1 cellular context compared by ENCODE assay signal in the genomic region with DNA sequence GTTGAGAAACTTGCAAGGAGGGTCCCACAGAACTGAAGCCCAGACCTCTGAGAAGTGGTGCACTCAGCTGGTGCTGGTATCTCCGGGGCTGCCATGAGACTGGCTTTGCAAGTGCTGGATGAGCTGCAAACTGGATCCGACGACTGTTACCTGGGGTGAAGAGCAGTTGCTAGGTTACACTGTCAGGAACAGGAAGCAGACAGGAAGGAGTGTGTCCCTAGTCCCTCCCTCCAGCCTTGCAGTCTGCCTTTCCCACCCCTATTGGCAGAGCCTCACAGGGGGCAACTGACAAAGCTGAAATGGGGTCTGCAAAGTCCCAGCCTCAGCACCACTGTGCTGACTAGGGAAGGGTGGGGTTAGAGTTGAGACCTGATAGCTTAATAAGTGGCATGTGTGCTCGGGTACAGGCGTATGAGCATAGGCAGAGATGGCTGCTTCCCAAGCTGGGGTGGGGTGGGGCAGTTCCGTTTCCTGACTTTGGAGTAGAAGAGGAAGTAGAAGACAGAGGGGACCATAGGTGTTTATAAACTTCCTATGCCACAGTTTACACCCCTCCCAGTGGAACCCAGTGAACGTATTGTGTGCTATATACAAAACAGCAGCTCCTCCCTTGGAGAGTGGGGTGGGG.
TF ChIP-seq lines count a peak whose summit lies in the region.

No MANE protein-coding gene starts in this region.

TF ChIP-seq in GM23338, 12 proteins besides CTCF, POLR2A, EP300 and RAD21 (continued from another document):
- TF ChIP-seq, protein P1, sequence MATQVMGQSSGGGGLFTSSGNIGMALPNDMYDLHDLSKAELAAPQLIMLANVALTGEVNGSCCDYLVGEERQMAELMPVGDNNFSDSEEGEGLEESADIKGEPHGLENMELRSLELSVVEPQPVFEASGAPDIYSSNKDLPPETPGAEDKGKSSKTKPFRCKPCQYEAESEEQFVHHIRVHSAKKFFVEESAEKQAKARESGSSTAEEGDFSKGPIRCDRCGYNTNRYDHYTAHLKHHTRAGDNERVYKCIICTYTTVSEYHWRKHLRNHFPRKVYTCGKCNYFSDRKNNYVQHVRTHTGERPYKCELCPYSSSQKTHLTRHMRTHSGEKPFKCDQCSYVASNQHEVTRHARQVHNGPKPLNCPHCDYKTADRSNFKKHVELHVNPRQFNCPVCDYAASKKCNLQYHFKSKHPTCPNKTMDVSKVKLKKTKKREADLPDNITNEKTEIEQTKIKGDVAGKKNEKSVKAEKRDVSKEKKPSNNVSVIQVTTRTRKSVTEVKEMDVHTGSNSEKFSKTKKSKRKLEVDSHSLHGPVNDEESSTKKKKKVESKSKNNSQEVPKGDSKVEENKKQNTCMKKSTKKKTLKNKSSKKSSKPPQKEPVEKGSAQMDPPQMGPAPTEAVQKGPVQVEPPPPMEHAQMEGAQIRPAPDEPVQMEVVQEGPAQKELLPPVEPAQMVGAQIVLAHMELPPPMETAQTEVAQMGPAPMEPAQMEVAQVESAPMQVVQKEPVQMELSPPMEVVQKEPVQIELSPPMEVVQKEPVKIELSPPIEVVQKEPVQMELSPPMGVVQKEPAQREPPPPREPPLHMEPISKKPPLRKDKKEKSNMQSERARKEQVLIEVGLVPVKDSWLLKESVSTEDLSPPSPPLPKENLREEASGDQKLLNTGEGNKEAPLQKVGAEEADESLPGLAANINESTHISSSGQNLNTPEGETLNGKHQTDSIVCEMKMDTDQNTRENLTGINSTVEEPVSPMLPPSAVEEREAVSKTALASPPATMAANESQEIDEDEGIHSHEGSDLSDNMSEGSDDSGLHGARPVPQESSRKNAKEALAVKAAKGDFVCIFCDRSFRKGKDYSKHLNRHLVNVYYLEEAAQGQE (IDR thresholded peaks at IDR 0.05; ENCODE audit: unreplicated experiment) = no peak
- TF ChIP-seq ZNF331 (CRISPR knock-in tag; IDR thresholded peaks at IDR 0.05; ENCODE audit: low read depth) = no peak
- TF ChIP-seq POLR2AphosphoS5 (IDR thresholded peaks at IDR 0.05; ENCODE audit: low read depth) = no peak
- TF ChIP-seq STAT1 (IDR thresholded peaks at IDR 0.05; ENCODE audit: unreplicated experiment) = no peak
- TF ChIP-seq, protein P2, sequence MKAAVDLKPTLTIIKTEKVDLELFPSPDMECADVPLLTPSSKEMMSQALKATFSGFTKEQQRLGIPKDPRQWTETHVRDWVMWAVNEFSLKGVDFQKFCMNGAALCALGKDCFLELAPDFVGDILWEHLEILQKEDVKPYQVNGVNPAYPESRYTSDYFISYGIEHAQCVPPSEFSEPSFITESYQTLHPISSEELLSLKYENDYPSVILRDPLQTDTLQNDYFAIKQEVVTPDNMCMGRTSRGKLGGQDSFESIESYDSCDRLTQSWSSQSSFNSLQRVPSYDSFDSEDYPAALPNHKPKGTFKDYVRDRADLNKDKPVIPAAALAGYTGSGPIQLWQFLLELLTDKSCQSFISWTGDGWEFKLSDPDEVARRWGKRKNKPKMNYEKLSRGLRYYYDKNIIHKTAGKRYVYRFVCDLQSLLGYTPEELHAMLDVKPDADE (IDR thresholded peaks at IDR 0.05) = no peak
- TF ChIP-seq, protein P3, sequence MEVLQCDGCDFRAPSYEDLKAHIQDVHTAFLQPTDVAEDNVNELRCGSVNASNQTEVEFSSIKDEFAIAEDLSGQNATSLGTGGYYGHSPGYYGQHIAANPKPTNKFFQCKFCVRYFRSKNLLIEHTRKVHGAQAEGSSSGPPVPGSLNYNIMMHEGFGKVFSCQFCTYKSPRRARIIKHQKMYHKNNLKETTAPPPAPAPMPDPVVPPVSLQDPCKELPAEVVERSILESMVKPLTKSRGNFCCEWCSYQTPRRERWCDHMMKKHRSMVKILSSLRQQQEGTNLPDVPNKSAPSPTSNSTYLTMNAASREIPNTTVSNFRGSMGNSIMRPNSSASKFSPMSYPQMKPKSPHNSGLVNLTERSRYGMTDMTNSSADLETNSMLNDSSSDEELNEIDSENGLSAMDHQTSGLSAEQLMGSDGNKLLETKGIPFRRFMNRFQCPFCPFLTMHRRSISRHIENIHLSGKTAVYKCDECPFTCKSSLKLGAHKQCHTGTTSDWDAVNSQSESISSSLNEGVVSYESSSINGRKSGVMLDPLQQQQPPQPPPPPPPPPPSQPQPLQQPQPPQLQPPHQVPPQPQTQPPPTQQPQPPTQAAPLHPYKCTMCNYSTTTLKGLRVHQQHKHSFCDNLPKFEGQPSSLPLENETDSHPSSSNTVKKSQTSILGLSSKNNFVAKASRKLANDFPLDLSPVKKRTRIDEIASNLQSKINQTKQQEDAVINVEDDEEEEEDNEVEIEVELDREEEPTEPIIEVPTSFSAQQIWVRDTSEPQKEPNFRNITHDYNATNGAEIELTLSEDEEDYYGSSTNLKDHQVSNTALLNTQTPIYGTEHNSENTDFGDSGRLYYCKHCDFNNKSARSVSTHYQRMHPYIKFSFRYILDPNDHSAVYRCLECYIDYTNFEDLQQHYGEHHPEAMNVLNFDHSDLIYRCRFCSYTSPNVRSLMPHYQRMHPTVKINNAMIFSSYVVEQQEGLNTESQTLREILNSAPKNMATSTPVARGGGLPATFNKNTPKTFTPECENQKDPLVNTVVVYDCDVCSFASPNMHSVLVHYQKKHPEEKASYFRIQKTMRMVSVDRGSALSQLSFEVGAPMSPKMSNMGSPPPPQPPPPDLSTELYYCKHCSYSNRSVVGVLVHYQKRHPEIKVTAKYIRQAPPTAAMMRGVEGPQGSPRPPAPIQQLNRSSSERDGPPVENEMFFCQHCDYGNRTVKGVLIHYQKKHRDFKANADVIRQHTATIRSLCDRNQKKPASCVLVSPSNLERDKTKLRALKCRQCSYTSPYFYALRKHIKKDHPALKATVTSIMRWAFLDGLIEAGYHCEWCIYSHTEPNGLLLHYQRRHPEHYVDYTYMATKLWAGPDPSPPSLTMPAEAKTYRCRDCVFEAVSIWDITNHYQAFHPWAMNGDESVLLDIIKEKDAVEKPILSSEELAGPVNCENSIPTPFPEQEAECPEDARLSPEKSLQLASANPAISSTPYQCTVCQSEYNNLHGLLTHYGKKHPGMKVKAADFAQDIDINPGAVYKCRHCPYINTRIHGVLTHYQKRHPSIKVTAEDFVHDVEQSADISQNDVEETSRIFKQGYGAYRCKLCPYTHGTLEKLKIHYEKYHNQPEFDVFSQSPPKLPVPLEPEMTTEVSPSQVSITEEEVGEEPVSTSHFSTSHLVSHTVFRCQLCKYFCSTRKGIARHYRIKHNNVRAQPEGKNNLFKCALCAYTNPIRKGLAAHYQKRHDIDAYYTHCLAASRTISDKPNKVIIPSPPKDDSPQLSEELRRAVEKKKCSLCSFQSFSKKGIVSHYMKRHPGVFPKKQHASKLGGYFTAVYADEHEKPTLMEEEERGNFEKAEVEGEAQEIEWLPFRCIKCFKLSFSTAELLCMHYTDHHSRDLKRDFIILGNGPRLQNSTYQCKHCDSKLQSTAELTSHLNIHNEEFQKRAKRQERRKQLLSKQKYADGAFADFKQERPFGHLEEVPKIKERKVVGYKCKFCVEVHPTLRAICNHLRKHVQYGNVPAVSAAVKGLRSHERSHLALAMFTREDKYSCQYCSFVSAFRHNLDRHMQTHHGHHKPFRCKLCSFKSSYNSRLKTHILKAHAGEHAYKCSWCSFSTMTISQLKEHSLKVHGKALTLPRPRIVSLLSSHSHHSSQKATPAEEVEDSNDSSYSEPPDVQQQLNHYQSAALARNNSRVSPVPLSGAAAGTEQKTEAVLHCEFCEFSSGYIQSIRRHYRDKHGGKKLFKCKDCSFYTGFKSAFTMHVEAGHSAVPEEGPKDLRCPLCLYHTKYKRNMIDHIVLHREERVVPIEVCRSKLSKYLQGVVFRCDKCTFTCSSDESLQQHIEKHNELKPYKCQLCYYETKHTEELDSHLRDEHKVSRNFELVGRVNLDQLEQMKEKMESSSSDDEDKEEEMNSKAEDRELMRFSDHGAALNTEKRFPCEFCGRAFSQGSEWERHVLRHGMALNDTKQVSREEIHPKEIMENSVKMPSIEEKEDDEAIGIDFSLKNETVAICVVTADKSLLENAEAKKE (CRISPR knock-in tag; IDR thresholded peaks at IDR 0.05) = no peak
- TF ChIP-seq NANOG (IDR thresholded peaks at IDR 0.05; ENCODE audit: borderline replicate concordance) = no peak
- TF ChIP-seq CREB1 (CRISPR knock-in tag; IDR thresholded peaks at IDR 0.05; ENCODE audit: low read depth) = no peak
- no peak for TF ChIP-seq EZH2 (IDR thresholded peaks at IDR 0.05; ENCODE audit: low read depth, unreplicated experiment)
